Comparison of ENCODE assay signal across 1 cellular context in genomic region chr4:129231907-129232626, GRCh38.
A peak's percentile ranks its signal among the peaks of the same experiment; 100 is the strongest.
TF ChIP-seq lines count a peak whose summit lies in the region.

No MANE protein-coding gene starts in this region.

TF ChIP-seq in HEK293, 187 proteins besides CTCF, POLR2A, EP300 and RAD21:
- TF ChIP-seq ZNF16 (tag by site-specific recombination; IDR thresholded peaks at IDR 0.05; ENCODE audit: low read depth) (no peak), ZNF791 (tag by site-specific recombination; IDR thresholded peaks at IDR 0.05) (no peak), WT1 (tag by site-specific recombination; IDR thresholded peaks at IDR 0.05) (peak; percentile 31; the same call in 1 of the 2 replicates)
